In genomic region chr11:35487532-35488078, GRCh38 we compare ENCODE assay signal across 8 cellular contexts. TPM values are rescaled to one million over a fixed set of nuclear protein-coding genes. Genes with fewer than 3 reads are reported as not detected.
DNase-seq lines count a peak whose midpoint lies in the region; ATAC-seq, FAIRE-seq and TF ChIP-seq lines count a peak whose summit lies in the region.

No MANE protein-coding gene starts in this region.

- DNase-seq in DMS114 treated with DMSO at 0.1 percent for 48 hours (lab: John Stamatoyannopoulos, UW; ENCODE audit: unreplicated experiment) (peak; percentile 37), LHCN-M2 (ENCODE audit: low read depth) (peak; percentile 71), K562 (ENCODE audit: extremely low read depth in 1 of 4, low spot score in 3 of 4) (peak in 3 of 4 experiments; percentile 27 to 34 (median 32)), left lung (no peak)

- H3K4me1 ChIP-seq in K562 (replicated peaks in 1 of 2; ENCODE audit: control insufficient read depth in 2 of 2, insufficient read depth in 2 of 2, low read length in 2 of 2) (no peaks in the 10 kb centered on the region), left lung (no peaks in the 10 kb centered on the region)

- FAIRE-seq in K562 (lab: Jason Lieb, UNC) = peak; percentile 26

- no peaks in the 10 kb centered on the region for H3K79me2 ChIP-seq in K562 (ENCODE audit: control insufficient read depth, insufficient read depth, low read length)

- peak; percentile 72 for ATAC-seq in K562
- ATAC-seq in left lung = peak; percentile 25
- ATAC-seq in HG02981 (IDR thresholded peaks at IDR 0.05; ENCODE audit: unreplicated experiment) = no peak
- no peak for ATAC-seq in GM19328 (IDR thresholded peaks at IDR 0.05; ENCODE audit: unreplicated experiment)
- ATAC-seq in HG03565 (IDR thresholded peaks at IDR 0.05; ENCODE audit: unreplicated experiment) = no peak
- ATAC-seq in HG02610 (IDR thresholded peaks at IDR 0.05; ENCODE audit: unreplicated experiment) = no peak

- H3K9me3 ChIP-seq in K562 (replicated peaks; ENCODE audit: control insufficient read depth, insufficient read depth, low read depth, low read length) (no peaks in the 10 kb centered on the region), left lung (peaks cover 0 to 10% of the 10 kb centered on the region in 2 donors)

- no TSS peak for BruUV-seq in K562 (replicated peaks; lab: Mats Ljungman, UMichigan)

- H3K4me2 ChIP-seq in K562 (ENCODE audit: insufficient read depth, low read length) = no peak overlapping the region

- H3K4me3 ChIP-seq in K562 = no peak overlapping the region
- no peak overlapping the region for H3K4me3 ChIP-seq in left lung

- TF ChIP-seq POLR2A in K562 (conservative IDR thresholded peaks at IDR 0.05) = no peak

- H3K36me3 ChIP-seq in K562 (ENCODE audit: control insufficient read depth, insufficient read depth, low read length) (no peaks in the 10 kb centered on the region), left lung (no peaks in the 10 kb centered on the region)

- TF ChIP-seq CTCF in K562 (IDR thresholded peaks at IDR 0.05 in 2 of 3, conservative IDR thresholded peaks at IDR 0.05 in 1 of 3; ENCODE audit: insufficient read depth in 2 of 3, low read depth in 1 of 3, low read length in 3 of 3) (peak; percentile 39 to 60 (median 53); a peak in 5 of 6 replicates), left lung (IDR thresholded peaks at IDR 0.05) (peak; percentile 7 to 27)

- POLR2A ChIA-PET in K562 (lab: Yijun Ruan, JAX) = interaction anchor here (0.6 kb wide), 1 partner anchor 715 kb away, joined by 3 read pairs; no protein-coding TSS in a partner anchor

- H4K20me1 ChIP-seq in K562 (replicated peaks; ENCODE audit: control insufficient read depth, insufficient read depth, low read length) = no peaks in the 10 kb centered on the region

- H3K9ac ChIP-seq in K562 (ENCODE audit: insufficient read depth in 1 of 2, low read depth in 2 of 2, low read length in 2 of 2) = no peak overlapping the region

- intact Hi-C loops in K562 (cut with micrococcal nuclease) = loop anchor here (5.0 kb wide), 2 partner anchors 560 to 780 kb away; no protein-coding TSS in a partner anchor
- intact Hi-C loops in left lung (cut with DNase I) = no loop called here

- H2AFZ ChIP-seq in K562 (ENCODE audit: low read depth, low read length) = no peak overlapping the region

- peak; percentile 59 to 73 for TF ChIP-seq RAD21 in K562 (CRISPR knock-in tag; conservative IDR thresholded peaks at IDR 0.05 in 1 of 2, IDR thresholded peaks at IDR 0.05 in 1 of 2)

- no peaks in the 10 kb centered on the region for H3K9me1 ChIP-seq in K562 (ENCODE audit: control insufficient read depth, insufficient read depth, low read length)

- no peak overlapping the region for H3K27ac ChIP-seq in K562 (ENCODE audit: extremely low read depth, low read depth, low read length)
- no peak overlapping the region for H3K27ac ChIP-seq in left lung

- in situ Hi-C loops in K562 (cut with MboI) = no loop called here

- WGBS in K562 (ENCODE audit: insufficient coverage, low coverage, missing lambda C conversion rate) = 0% methylated on average over 6 of the region's 6 CpGs

- CTCF ChIA-PET in K562 (lab: Yijun Ruan, JAX; ENCODE audit: low intra/inter-chr PET ratio) = interaction anchor here (0.6 to 1.4 kb wide), 4 partner anchors 52 to 922 kb away, joined by 3 to 7 read pairs (median 3); no protein-coding TSS in a partner anchor

- no peak for TF ChIP-seq EP300 in K562 (IDR thresholded peaks at IDR 0.05; ENCODE audit: low read length)

- H3K27me3 ChIP-seq in K562 (ENCODE audit: control insufficient read depth in 2 of 2, insufficient read depth in 2 of 2, low read length in 2 of 2) (peaks cover 0 to 1% of the 10 kb centered on the region in 2 experiments; a peak in 2 of 5 replicates), left lung (no peaks in the 10 kb centered on the region)

TF ChIP-seq in K562, 482 proteins besides CTCF, POLR2A, EP300 and RAD21 (continues in another document):
- no peak for TF ChIP-seq E4F1 (CRISPR knock-in tag; IDR thresholded peaks at IDR 0.05; ENCODE audit: borderline replicate concordance)
- no peak for TF ChIP-seq MYNN (IDR thresholded peaks at IDR 0.05)
- no peak for TF ChIP-seq MYNN (CRISPR knock-in tag; IDR thresholded peaks at IDR 0.05)
- TF ChIP-seq ADNP (tag; IDR thresholded peaks at IDR 0.05) = 0 out of 2 replicates have a peak, but pooled peaks have one; percentile 19
- no peak for TF ChIP-seq MCM2 (IDR thresholded peaks at IDR 0.05; ENCODE audit: low read depth)
- TF ChIP-seq STAG1 (CRISPR knock-in tag; IDR thresholded peaks at IDR 0.05; ENCODE audit: borderline replicate concordance) = peak; percentile 62; the same call in 1 of the 2 replicates
- TF ChIP-seq, protein P1, sequence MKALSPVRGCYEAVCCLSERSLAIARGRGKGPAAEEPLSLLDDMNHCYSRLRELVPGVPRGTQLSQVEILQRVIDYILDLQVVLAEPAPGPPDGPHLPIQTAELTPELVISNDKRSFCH (CRISPR knock-in tag; IDR thresholded peaks at IDR 0.05) = no peak
- TF ChIP-seq, protein P1 (tag; IDR thresholded peaks at IDR 0.05) = no peak
- TF ChIP-seq ZNF41 (CRISPR knock-in tag; conservative IDR thresholded peaks at IDR 0.05) = no peak
- TF ChIP-seq, protein P2, sequence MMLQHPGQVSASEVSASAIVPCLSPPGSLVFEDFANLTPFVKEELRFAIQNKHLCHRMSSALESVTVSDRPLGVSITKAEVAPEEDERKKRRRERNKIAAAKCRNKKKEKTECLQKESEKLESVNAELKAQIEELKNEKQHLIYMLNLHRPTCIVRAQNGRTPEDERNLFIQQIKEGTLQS (IDR thresholded peaks at IDR 0.05) = no peak
- TF ChIP-seq, protein P2 (CRISPR knock-in tag; conservative IDR thresholded peaks at IDR 0.05) = no peak
- no peak for TF ChIP-seq FOXP1 (CRISPR knock-in tag; IDR thresholded peaks at IDR 0.05)
- TF ChIP-seq ZNF347 (CRISPR knock-in tag; IDR thresholded peaks at IDR 0.05; ENCODE audit: low read depth) = no peak
- TF ChIP-seq, protein P3, sequence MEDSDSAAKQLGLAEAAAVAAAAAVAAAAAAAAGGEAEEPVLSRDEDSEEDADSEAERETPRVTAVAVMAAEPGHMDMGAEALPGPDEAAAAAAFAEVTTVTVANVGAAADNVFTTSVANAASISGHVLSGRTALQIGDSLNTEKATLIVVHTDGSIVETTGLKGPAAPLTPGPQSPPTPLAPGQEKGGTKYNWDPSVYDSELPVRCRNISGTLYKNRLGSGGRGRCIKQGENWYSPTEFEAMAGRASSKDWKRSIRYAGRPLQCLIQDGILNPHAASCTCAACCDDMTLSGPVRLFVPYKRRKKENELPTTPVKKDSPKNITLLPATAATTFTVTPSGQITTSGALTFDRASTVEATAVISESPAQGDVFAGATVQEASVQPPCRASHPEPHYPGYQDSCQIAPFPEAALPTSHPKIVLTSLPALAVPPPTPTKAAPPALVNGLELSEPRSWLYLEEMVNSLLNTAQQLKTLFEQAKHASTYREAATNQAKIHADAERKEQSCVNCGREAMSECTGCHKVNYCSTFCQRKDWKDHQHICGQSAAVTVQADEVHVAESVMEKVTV (CRISPR knock-in tag; IDR thresholded peaks at IDR 0.05) = peak; percentile 37
- no peak for TF ChIP-seq MED1 (CRISPR knock-in tag; IDR thresholded peaks at IDR 0.05; ENCODE audit: borderline replicate concordance)
- TF ChIP-seq STAT5B (CRISPR knock-in tag; IDR thresholded peaks at IDR 0.05) = no peak
- no peak for TF ChIP-seq POLR2H (tag; IDR thresholded peaks at IDR 0.05; ENCODE audit: low read depth)

RNA-seq across cellular contexts. Expression of gene PAMR1, which starts 37.8 kb away (rescaled TPM):
- total RNA-seq in LHCN-M2 (2014; rRNA removed) = 0.23 and 0.26 TPM in 2 replicates
- 0.46 TPM for polyA plus RNA-seq in LHCN-M2 (2012)
- not detected in 2 replicates for total RNA-seq in K562 (2011; cell fraction: chromatin; rRNA removed; ENCODE audit: low replicate concordance)
- not detected in 2 replicates for total RNA-seq in K562 (2011; cell fraction: nucleolus; rRNA removed)
- not detected in 2 replicates for total RNA-seq in K562 (2011; cell fraction: nucleoplasm; rRNA removed)
- total RNA-seq in K562 (2014; rRNA removed) = not detected in 2 replicates
- total RNA-seq in K562 (2014; rRNA removed; fragmentation: Illumina TruSeq; extraction: Trizol) = not detected in 2 replicates
- not detected in 2 replicates for total RNA-seq in K562 (2015; rRNA removed; fragmentation: Illumina TruSeq; extraction: Trizol)
- not detected in 2 replicates for total RNA-seq in K562 (2021)
- not detected in 2 replicates for polyA plus RNA-seq in K562 (2011; rRNA removed)
- not detected in 2 replicates for polyA plus RNA-seq in K562 (2011; cell fraction: cytosol; rRNA removed)
- polyA plus RNA-seq in K562 (2011; cell fraction: nucleus; rRNA removed) = not detected in 2 replicates
- not detected in 2 replicates for polyA plus RNA-seq in K562 (2012)
- polyA plus RNA-seq in K562 (2014; fragmentation: Illumina TruSeq; extraction: Trizol) = not detected in 2 replicates
- not detected for polyA plus RNA-seq in K562 (2014; fragmentation: Nextera tagmentation; extraction: Ambion mirVana)
- not detected in 2 replicates for polyA plus RNA-seq in K562 (2014; rRNA removed)
- polyA minus RNA-seq in K562 (2011; rRNA and poly(A)+ RNA removed) = not detected in 2 replicates
- polyA minus RNA-seq in K562 (2011; cell fraction: cytosol; rRNA and poly(A)+ RNA removed) = not detected in 2 replicates
- polyA minus RNA-seq in K562 (2011; cell fraction: nucleus; rRNA and poly(A)+ RNA removed) = not detected in 2 replicates
- total RNA-seq in left lung = 10 to 100 TPM in 1 of 2 donors, under 1 TPM in 1; 0.65 to 14.4 TPM

Comparison
In these comparisons a context has a peak if more than half of its experiments do, and no peak if none do; other contexts are left out.
1. DNase-seq: peak in DMS114 treated with DMSO at 0.1 percent for 48 hours (single experiment), LHCN-M2 (single experiment) and K562 (3 of 4); none in left lung (0 of 2).
2. ATAC-seq: peak in K562 (single experiment) and left lung (single experiment); none in HG02981 (single experiment), GM19328 (single experiment), HG03565 (single experiment) and HG02610 (single experiment).